Comparison of ENCODE assay signal across 8 cellular contexts in the genomic region with DNA sequence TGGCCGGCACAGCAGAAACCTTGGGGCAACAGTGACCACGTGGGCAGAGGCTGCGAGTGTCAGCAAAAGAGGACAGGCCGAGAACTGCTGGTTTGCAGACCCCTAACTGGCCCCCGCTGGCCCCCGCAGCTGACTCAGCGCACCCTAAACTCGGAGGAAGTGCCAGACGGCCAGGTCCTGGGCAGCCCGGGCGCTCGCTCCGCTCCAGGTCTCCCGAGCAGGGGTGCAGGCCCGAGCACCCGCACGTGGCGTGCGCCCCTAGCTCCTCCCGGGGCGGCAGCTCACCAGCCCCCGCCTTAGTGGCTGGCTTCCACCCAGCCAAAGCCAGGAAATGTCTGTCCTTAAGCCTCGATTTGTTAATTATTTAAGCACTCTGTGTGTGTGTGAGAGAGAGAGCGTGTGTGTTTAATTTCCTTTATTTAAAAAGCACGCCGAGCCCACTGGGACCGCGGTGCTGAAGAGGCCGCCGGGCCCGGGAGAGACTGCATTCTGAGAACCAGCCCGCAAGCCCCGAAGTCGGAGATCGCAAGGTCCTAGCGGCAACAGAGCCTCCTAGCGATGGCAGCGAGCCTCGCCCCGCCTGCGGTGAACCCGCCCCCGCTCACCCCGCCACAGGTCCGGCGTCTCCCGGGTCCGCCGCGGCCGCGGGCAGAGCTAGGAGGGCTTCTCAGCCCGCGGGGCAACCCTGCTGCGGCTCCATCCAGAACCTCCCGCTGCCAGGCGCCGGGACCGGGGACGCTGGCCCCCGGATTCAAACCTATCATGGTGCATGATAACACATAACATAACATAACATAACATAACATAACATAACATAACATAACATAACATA. TPM values are rescaled to one million over a fixed set of nuclear protein-coding genes. Genes with fewer than 3 reads are reported as not detected.
DNase-seq lines count a peak whose midpoint lies in the region; ATAC-seq and TF ChIP-seq lines count a peak whose summit lies in the region.

No MANE protein-coding gene starts in this region.

- no peaks in the 10 kb centered on the region for H3K9me3 Mint-ChIP-seq in Caco-2 (ENCODE audit: unreplicated experiment)
- H3K9me3 Mint-ChIP-seq in activated naive CD8-positive, alpha-beta T cell treated with anti-CD3 and anti-CD28 coated beads, Interleukin-2, amount 10 ng/mL, durations not matched to agents 7 days and 5 days = no peaks in the 10 kb centered on the region

- no peak overlapping the region for H3K14ac ChIP-seq in trophoblast cell (ENCODE audit: low read length)

- peak overlapping the region; percentile 90 for H3K4me2 ChIP-seq in trophoblast cell (ENCODE audit: low read length)

- no peak for TF ChIP-seq EP300 in tibial nerve (IDR thresholded peaks at IDR 0.05)

- no peaks in the 10 kb centered on the region for H3K4me1 ChIP-seq in Caco-2
- peaks cover 0 to 29% (median 6%) of the 10 kb centered on the region in 12 donors for H3K4me1 ChIP-seq in heart left ventricle
- peaks cover 3 to 4% of the 10 kb centered on the region in 2 experiments for H3K4me1 ChIP-seq in trophoblast cell (ENCODE audit: control insufficient read depth in 1 of 2, insufficient read depth in 2 of 2, low read length in 2 of 2)
- peaks cover 0 to 21% (median 9%) of the 10 kb centered on the region in 4 donors for H3K4me1 ChIP-seq in tibial nerve

- no peak overlapping the region for H3K23ac ChIP-seq in trophoblast cell (ENCODE audit: low read length)

- H3K4ac ChIP-seq in trophoblast cell (ENCODE audit: low read depth, low read length) = no peak overlapping the region

- no peak overlapping the region for H3K18ac ChIP-seq in trophoblast cell (ENCODE audit: low read length)

- peak overlapping the region; percentile 69 for H3K4me3 Mint-ChIP-seq in Caco-2 (ENCODE audit: unreplicated experiment)
- H3K4me3 Mint-ChIP-seq in activated naive CD8-positive, alpha-beta T cell treated with anti-CD3 and anti-CD28 coated beads, Interleukin-2, amount 10 ng/mL, durations not matched to agents 7 days and 5 days = peak overlapping the region; percentile 88

- H2BK5ac ChIP-seq in trophoblast cell (ENCODE audit: low read depth, low read length, poor library complexity) = no peak overlapping the region

- intact Hi-C loops in Caco-2 (cut with micrococcal nuclease; ENCODE audit: unreplicated experiment) = no loop called here
- intact Hi-C loops in heart left ventricle (cut with DNase I) = no loop called here

- H3K79me2 ChIP-seq in trophoblast cell (ENCODE audit: control insufficient read depth, insufficient read depth, low read length, poor library complexity) = no peaks in the 10 kb centered on the region

- no peak overlapping the region for H2BK12ac ChIP-seq in trophoblast cell (ENCODE audit: low read length)

- no peak overlapping the region for H2AK5ac ChIP-seq in trophoblast cell (ENCODE audit: low read length)

- no peaks in the 10 kb centered on the region for H3K36me3 Mint-ChIP-seq in Caco-2 (ENCODE audit: insufficient read depth, unreplicated experiment)
- H3K36me3 Mint-ChIP-seq in activated naive CD8-positive, alpha-beta T cell treated with anti-CD3 and anti-CD28 coated beads, Interleukin-2, amount 10 ng/mL, durations not matched to agents 7 days and 5 days = no peaks in the 10 kb centered on the region

- peak overlapping the region; percentile 43 for H3K27ac Mint-ChIP-seq in Caco-2 (ENCODE audit: unreplicated experiment)
- H3K27ac Mint-ChIP-seq in activated naive CD8-positive, alpha-beta T cell treated with anti-CD3 and anti-CD28 coated beads, Interleukin-2, amount 10 ng/mL, durations not matched to agents 7 days and 5 days = peak overlapping the region; percentile 91

- H2BK120ac ChIP-seq in trophoblast cell (ENCODE audit: insufficient read depth, low read length, poor library complexity) = peak overlapping the region; percentile 26

- H4K12ac ChIP-seq in trophoblast cell (ENCODE audit: low read depth, low read length) = peak overlapping the region; percentile 3

- H3K4me1 Mint-ChIP-seq in Caco-2 (ENCODE audit: low read depth, unreplicated experiment) = no peaks in the 10 kb centered on the region
- peaks cover 30% of the 10 kb centered on the region for H3K4me1 Mint-ChIP-seq in activated naive CD8-positive, alpha-beta T cell treated with anti-CD3 and anti-CD28 coated beads, Interleukin-2, amount 10 ng/mL, durations not matched to agents 7 days and 5 days

- peak overlapping the region; percentile 2 for H3K9ac ChIP-seq in trophoblast cell (ENCODE audit: low read length)

- H3K9me3 ChIP-seq in Caco-2 = no peaks in the 10 kb centered on the region
- no peaks in the 10 kb centered on the region for H3K9me3 ChIP-seq in heart left ventricle
- no peaks in the 10 kb centered on the region for H3K9me3 ChIP-seq in trophoblast cell (ENCODE audit: insufficient read depth, low read depth, low read length)
- H3K9me3 ChIP-seq in tibial nerve = no peaks in the 10 kb centered on the region

- H4K8ac ChIP-seq in trophoblast cell (ENCODE audit: low read depth, low read length) = peak overlapping the region; percentile 24

- TF ChIP-seq POLR2A in heart left ventricle (IDR thresholded peaks at IDR 0.05) (no peak), tibial nerve (IDR thresholded peaks at IDR 0.05) (no peak)

- CTCF ChIA-PET in Caco-2 (lab: Charles Lee) = interaction anchor here (0.5 to 1.4 kb wide), 4 partner anchors 10 to 460 kb away, joined by 3 to 7 read pairs (median 4); no protein-coding TSS in a partner anchor

- ATAC-seq in GM19463 (IDR thresholded peaks at IDR 0.05; ENCODE audit: unreplicated experiment) = peak; percentile 92
- ATAC-seq in SK-N-SH treated with all-trans-retinoic acid at 6 μM for 48 hours = peak; percentile 99
- peak; percentile 89 for ATAC-seq in activated naive CD8-positive, alpha-beta T cell treated with anti-CD3 and anti-CD28 coated beads, Interleukin-2, amount 10 ng/mL, durations not matched to agents 7 days and 5 days (ENCODE audit: low read depth)
- ATAC-seq in heart left ventricle = peak; percentile 52 to 92 (median 89)

- 1 to 3% (median 3%) methylated on average over 57 to 61 of the region's 61 CpGs for WGBS in heart left ventricle, 4 donors
- no CpG with 5 or more reads among the region's 61 CpGs for WGBS in trophoblast cell (ENCODE audit: extremely low coverage, insufficient coverage, insufficient read length)
- 2% methylated on average over 33 to 61 of the region's 61 CpGs for WGBS in tibial nerve, 2 donors

- DNase-seq in Caco-2 (peak; percentile 61 to 70), HL-60 (ENCODE audit: low read depth in 1 of 2, low spot score in 1 of 2) (peak; percentile 43 to 76), heart left ventricle (peak; percentile 63 to 88 (median 78)), trophoblast cell (peak; percentile 58 to 74), tibial nerve (ENCODE audit: low spot score in 2 of 2) (peak; percentile 20 to 21)
- DNase-seq in activated naive CD8-positive, alpha-beta T cell treated with anti-CD3 and anti-CD28 coated beads, Interleukin-2, amount 10 ng/mL, durations not matched to agents 7 days and 5 days = peak; percentile 77

- H3K4me3 ChIP-seq in Caco-2 (ENCODE audit: low read depth, low read length) (peak overlapping the region; percentile 26), HL-60 (replicated peaks; ENCODE audit: insufficient read depth, low read length) (peak overlapping the region; percentile 23), heart left ventricle (peak overlapping the region; percentile 21 to 74 (median 56)), trophoblast cell (ENCODE audit: low read depth, low read length) (peak overlapping the region; percentile 19), tibial nerve (peak overlapping the region; percentile 44 to 68 (median 66))

- peak overlapping the region; percentile 58 for H2AFZ ChIP-seq in trophoblast cell (ENCODE audit: insufficient read depth, low read length, poor library complexity)

- H3K27me3 Mint-ChIP-seq in Caco-2 (ENCODE audit: insufficient read depth, unreplicated experiment) = no peaks in the 10 kb centered on the region
- peaks cover 9% of the 10 kb centered on the region for H3K27me3 Mint-ChIP-seq in activated naive CD8-positive, alpha-beta T cell treated with anti-CD3 and anti-CD28 coated beads, Interleukin-2, amount 10 ng/mL, durations not matched to agents 7 days and 5 days

- peaks cover 2% of the 10 kb centered on the region for H3K79me1 ChIP-seq in trophoblast cell (ENCODE audit: low read length)

- H3K27me3 ChIP-seq in Caco-2 (replicated peaks; ENCODE audit: control insufficient read depth, insufficient read depth, low read length) = no peaks in the 10 kb centered on the region
- H3K27me3 ChIP-seq in HL-60 (ENCODE audit: insufficient read depth, poor library complexity, severe bottlenecking) = no peaks in the 10 kb centered on the region
- peaks cover 0 to under 1% (median 0%) of the 10 kb centered on the region in 9 donors for H3K27me3 ChIP-seq in heart left ventricle
- H3K27me3 ChIP-seq in trophoblast cell (ENCODE audit: insufficient read depth, low read length) = no peaks in the 10 kb centered on the region
- H3K27me3 ChIP-seq in tibial nerve = no peaks in the 10 kb centered on the region

- POLR2A ChIA-PET in Caco-2 (lab: Charles Lee) = interaction anchor here (0.6 kb wide), 1 partner anchor 115 kb away, joined by 5 read pairs; no protein-coding TSS in a partner anchor
- POLR2A ChIA-PET in activated naive CD8-positive, alpha-beta T cell treated with anti-CD3 and anti-CD28 coated beads, Interleukin-2, amount 10 ng/mL, durations not matched to agents 7 days and 5 days (lab: Charles Lee) = interaction anchor here (0.8 to 1.5 kb wide), 4 partner anchors 9 to 49 kb away, joined by 3 to 7 read pairs (median 4); no protein-coding TSS in a partner anchor

- H4K91ac ChIP-seq in trophoblast cell (ENCODE audit: low read depth, low read length) = no peak overlapping the region

- no TSS peak for BruUV-seq in Caco-2 (replicated peaks; lab: Mats Ljungman, UMichigan)

- TF ChIP-seq CTCF in Caco-2 (IDR thresholded peaks at IDR 0.05; ENCODE audit: insufficient read depth in 1 of 2, low read depth in 1 of 2, low read length in 1 of 2, severe bottlenecking in 1 of 2, unreplicated experiment in 1 of 2) = peak in 1 of 2 experiments; percentile 38
- TF ChIP-seq CTCF in HL-60 (IDR thresholded peaks at IDR 0.05; ENCODE audit: insufficient read depth, low read length) = peak; percentile 14
- peak; percentile 34 to 76 (median 56) for TF ChIP-seq CTCF in heart left ventricle (IDR thresholded peaks at IDR 0.05)
- TF ChIP-seq CTCF in tibial nerve (IDR thresholded peaks at IDR 0.05) = peak; percentile 39 to 55 (median 54)

- peak overlapping the region; percentile 86 for H3K27ac ChIP-seq in HL-60 (replicated peaks)
- H3K27ac ChIP-seq in heart left ventricle = peak overlapping the region in 9 of 12 donors; percentile 5 to 81 (median 20)
- no peak overlapping the region for H3K27ac ChIP-seq in trophoblast cell (ENCODE audit: low read depth, low read length)
- peak overlapping the region; percentile 7 to 78 (median 70) for H3K27ac ChIP-seq in tibial nerve

- H3K36me3 ChIP-seq in Caco-2 (ENCODE audit: control insufficient read depth, insufficient read depth, low read length) (no peaks in the 10 kb centered on the region), heart left ventricle (no peaks in the 10 kb centered on the region), trophoblast cell (ENCODE audit: control insufficient read depth in 1 of 2, insufficient read depth in 2 of 2, low read length in 2 of 2) (no peaks in the 10 kb centered on the region), tibial nerve (no peaks in the 10 kb centered on the region)

RNA-seq across cellular contexts. Expression of a gene that starts 45.9 kb away (rescaled TPM):
- total RNA-seq in Caco-2 (2022) (13.9 and 17.5 TPM in 2 replicates), heart left ventricle (10 to 100 TPM in 4 of 9 donors, 1 to 10 TPM in 5; 8.0 to 12.5 (median 9.7) TPM), tibial nerve (10 to 100 TPM; 18.6 to 42.0 (median 31.0) TPM)
- 10 to 100 TPM; 38.8 to 39.8 TPM for total RNA-seq in activated naive CD8-positive, alpha-beta T cell treated with anti-CD3 and anti-CD28 coated beads, Interleukin-2, amount 10 ng/mL, durations not matched to agents 7 days and 5 days
- polyA plus RNA-seq in heart left ventricle = 1 to 10 TPM; 5.3 to 6.9 TPM
- 11.0 TPM in 2 replicates for polyA plus RNA-seq in trophoblast cell (2013)

Comparison
In these comparisons a context has a peak if more than half of its experiments do, and no peak if none do; other contexts are left out.
1. DNase-seq: peak in every context shown above with its lines; median percentile 78 in heart left ventricle; 77 in activated naive CD8-positive, alpha-beta T cell treated with anti-CD3 and anti-CD28 coated beads, Interleukin-2, amount 10 ng/mL, durations not matched to agents 7 days and 5 days; 66 in trophoblast cell; 66 in Caco-2; 60 in HL-60; 20 in tibial nerve.